In the genomic region with DNA sequence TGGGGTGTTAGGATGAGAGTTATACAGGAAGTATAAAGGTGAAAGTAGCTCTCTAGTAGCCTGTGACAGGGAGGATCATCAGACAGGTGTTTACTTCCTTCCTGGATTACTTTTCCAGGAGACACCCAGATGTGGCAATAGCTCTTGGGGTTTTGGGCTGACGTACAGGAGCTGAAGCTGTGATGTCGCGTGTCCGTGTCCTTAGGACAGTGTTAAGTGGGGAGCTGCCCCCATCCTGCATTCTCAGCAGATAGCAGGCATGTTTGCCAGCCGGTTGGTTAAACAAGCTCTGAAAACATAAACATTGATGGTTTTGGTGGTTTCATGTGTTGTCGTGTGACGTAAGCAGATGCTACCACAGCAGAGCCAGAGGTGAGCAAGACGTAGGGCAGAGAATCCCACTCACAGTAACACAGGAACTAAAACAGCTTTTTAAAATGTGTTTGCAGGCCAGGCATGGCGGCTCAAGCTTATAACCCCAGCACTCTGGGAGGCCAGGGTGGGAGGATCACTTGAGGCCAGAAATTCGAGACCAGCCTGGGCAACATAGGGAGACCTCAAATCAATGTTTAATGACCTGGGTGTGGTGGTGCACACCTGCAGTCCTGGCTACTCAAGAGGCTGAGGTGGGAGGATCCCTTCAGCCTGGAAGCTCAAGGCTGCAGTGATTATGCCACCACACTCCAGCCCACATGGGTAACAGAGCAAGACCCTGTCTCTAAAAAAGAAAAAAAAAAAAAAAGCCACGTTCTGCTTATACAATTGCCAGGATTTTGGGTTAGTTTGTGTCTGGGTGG, we compare ENCODE assay signal across 11 cellular contexts. TPM values are rescaled to one million over a fixed set of nuclear protein-coding genes. Genes with fewer than 3 reads are reported as not detected.
DNase-seq lines count a peak whose midpoint lies in the region; TF ChIP-seq lines count a peak whose summit lies in the region.
"Had no signal": no experiment of that assay in that cellular context is flagged by ENCODE, and none has a peak within 500 bp of the region (broad histone marks: within the 10 kb centered on the region; RNA-seq: fewer than 3 reads in every experiment).

No MANE protein-coding gene starts in this region.

- peak overlapping the region; percentile 53 for H3K27ac ChIP-seq in thymus (ENCODE audit: low read depth)
- H3K27ac ChIP-seq: parathyroid adenoma had no signal

- WGBS in thymus: 93% methylated on average over 11 of the region's 11 CpGs

- H3K4me3 ChIP-seq in thymus (ENCODE audit: low read length) (no peak overlapping the region), BE2C (ENCODE audit: low read depth, low read length) (no peak overlapping the region)

- H3K27me3 ChIP-seq in thymus (ENCODE audit: control insufficient read depth, insufficient read depth) (no peaks in the 10 kb centered on the region), BE2C (no peaks in the 10 kb centered on the region)

- no peak for TF ChIP-seq CTCF in BE2C (IDR thresholded peaks at IDR 0.05; ENCODE audit: low read depth, low read length)

- peaks cover under 1% of the 10 kb centered on the region for H3K9me3 ChIP-seq in thymus (ENCODE audit: control insufficient read depth)
- H3K9me3 ChIP-seq in BE2C: no peaks in the 10 kb centered on the region

- DNase-seq in activated naive CD4-positive, alpha-beta T cell treated with Interleukin-2 at 50 U/mL for 16 hours: peak; percentile 64
- DNase-seq in activated naive CD4-positive, alpha-beta T cell treated with anti-CD3 and anti-CD28 coated beads, Interleukin-2, amount 50 U/mL, for 16 hours: no peak
- DNase-seq in activated T-helper 1 cell treated with Interleukin-2 at 50 U/mL for 16 hours (ENCODE audit: low read depth) (peak; percentile 59), iris pigment epithelial cell (ENCODE audit: low read depth) (peak; percentile 93), COLO829 (ENCODE audit: low spot score) (no peak), BE2C (no peak), NCI-H2171 (lab: John Stamatoyannopoulos, UW) (no peak)
- DNase-seq: NCI-H2227 treated with DMSO at 0.1 percent for 48 hours, SW 1271 had no signal

- no peaks in the 10 kb centered on the region for H3K4me1 ChIP-seq in thymus (ENCODE audit: control insufficient read depth, insufficient read depth, low read length)
- no peaks in the 10 kb centered on the region for H3K4me1 ChIP-seq in BE2C
- H3K4me1 ChIP-seq: parathyroid adenoma had no signal

- peaks cover 84% of the 10 kb centered on the region for H3K36me3 ChIP-seq in thymus (ENCODE audit: control insufficient read depth, insufficient read depth)
- H3K36me3 ChIP-seq in BE2C: peaks cover 70% of the 10 kb centered on the region

RNA-seq across cellular contexts. Expression of a gene that starts 18.3 kb away (rescaled TPM):
- polyA plus RNA-seq in thymus: 0.09 TPM
- polyA plus RNA-seq in BE2C (2012; ENCODE audit: insufficient read depth, insufficient read length, low read depth): not detected

RNA-seq across cellular contexts. Expression of a gene that starts 30.8 kb away (rescaled TPM):
- polyA plus RNA-seq in thymus: 208 TPM
- 154 TPM for polyA plus RNA-seq in BE2C (2012; ENCODE audit: insufficient read depth, insufficient read length, low read depth)

RNA-seq across cellular contexts. Expression of a gene that starts 42.8 kb away (rescaled TPM):
- 30.2 TPM for polyA plus RNA-seq in thymus
- 80.6 TPM for polyA plus RNA-seq in BE2C (2012; ENCODE audit: insufficient read depth, insufficient read length, low read depth)

RNA-seq across cellular contexts. Expression of a gene that starts 49.9 kb away (rescaled TPM):
- 28.9 TPM for polyA plus RNA-seq in thymus
- 108 TPM for polyA plus RNA-seq in BE2C (2012; ENCODE audit: insufficient read depth, insufficient read length, low read depth)

Comparison
In these comparisons a context has a peak if more than half of its experiments do, and no peak if none do; other contexts are left out.
1. DNase-seq: peak in activated naive CD4-positive, alpha-beta T cell treated with Interleukin-2 at 50 U/mL for 16 hours (single experiment), activated T-helper 1 cell treated with Interleukin-2 at 50 U/mL for 16 hours (single experiment) and iris pigment epithelial cell (single experiment); none in activated naive CD4-positive, alpha-beta T cell treated with anti-CD3 and anti-CD28 coated beads, Interleukin-2, amount 50 U/mL, for 16 hours (single experiment), COLO829 (single experiment), BE2C (single experiment) and NCI-H2171 (single experiment).